In the genomic region with DNA sequence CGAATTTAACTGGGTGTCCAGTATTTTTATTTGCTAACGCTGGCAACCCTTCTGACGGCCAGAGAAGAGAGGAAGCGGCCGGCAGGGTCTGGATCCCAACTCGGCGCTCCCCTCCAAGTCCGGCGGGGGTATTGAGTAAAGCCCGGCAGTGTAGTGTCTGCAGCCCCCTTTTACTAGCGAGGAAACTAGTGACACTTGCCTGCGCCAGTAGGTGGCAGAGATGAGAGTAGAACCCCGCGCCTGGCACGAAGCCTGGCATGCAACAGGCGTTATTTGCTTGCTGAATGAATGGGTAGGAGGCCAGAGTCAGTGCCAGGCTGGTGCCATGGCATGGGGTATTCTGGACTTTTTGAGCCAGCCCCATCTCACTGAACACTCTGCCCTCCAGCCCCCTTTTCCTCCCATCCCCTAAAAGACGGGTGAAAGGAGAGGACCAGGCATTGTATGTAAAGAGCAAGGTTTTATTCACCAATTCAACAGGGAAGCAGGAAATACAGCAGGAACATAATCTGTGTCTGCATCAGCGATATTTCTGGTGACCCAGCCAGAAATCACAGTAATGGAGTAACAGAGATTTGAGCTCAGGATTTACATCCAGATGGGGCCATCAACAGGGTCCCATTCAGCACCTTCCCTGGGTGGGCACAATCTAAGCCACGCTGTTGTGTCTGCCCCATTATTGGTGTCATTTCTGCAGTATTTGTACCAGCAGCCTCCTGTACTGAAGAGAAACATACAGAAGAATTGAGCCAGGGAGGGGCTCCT, we compare ENCODE assay signal across 8 cellular contexts. TPM values are rescaled to one million over a fixed set of nuclear protein-coding genes. Genes with fewer than 3 reads are reported as not detected.
DNase-seq lines count a peak whose midpoint lies in the region; ATAC-seq and TF ChIP-seq lines count a peak whose summit lies in the region.

No MANE protein-coding gene starts in this region.

- TF ChIP-seq POLR2A in tibial nerve (IDR thresholded peaks at IDR 0.05) = no peak

- 5% methylated on average over 19 of the region's 19 CpGs for WGBS in tibial nerve, 2 donors

- peak overlapping the region; percentile 77 for H3K4me2 ChIP-seq in parathyroid adenoma (ENCODE audit: low read length)

- TF ChIP-seq CTCF in BE2C (IDR thresholded peaks at IDR 0.05; ENCODE audit: low read depth, low read length) (peak; percentile 76), parathyroid adenoma (IDR thresholded peaks at IDR 0.05) (peak; percentile 43), tibial nerve (IDR thresholded peaks at IDR 0.05) (peak; percentile 65 to 72 (median 69))

- peaks cover 9% of the 10 kb centered on the region for H3K4me1 ChIP-seq in BE2C
- peaks cover 6% of the 10 kb centered on the region for H3K4me1 ChIP-seq in parathyroid adenoma
- peaks cover 0 to 64% (median 17%) of the 10 kb centered on the region in 4 donors for H3K4me1 ChIP-seq in tibial nerve

- H3K27me3 Mint-ChIP-seq in activated naive CD8-positive, alpha-beta T cell treated with anti-CD3 and anti-CD28 coated beads, Interleukin-2, amount 50 U/mL, for 24 hours = no peaks in the 10 kb centered on the region

- no peak for TF ChIP-seq EP300 in tibial nerve (IDR thresholded peaks at IDR 0.05)

- DNase-seq in BE2C (peak; percentile 89), NCI-H1105 (lab: John Stamatoyannopoulos, UW) (peak; percentile 65), SW480 (ENCODE audit: low spot score) (peak; percentile 87), cardiac septum (ENCODE audit: low spot score) (peak; percentile 89), tibial nerve (ENCODE audit: low spot score in 2 of 2) (peak; percentile 58 to 71)
- DNase-seq in activated naive CD8-positive, alpha-beta T cell treated with anti-CD3 and anti-CD28 coated beads, Interleukin-2, amount 50 U/mL, for 24 hours = peak; percentile 79

- H3K4me3 Mint-ChIP-seq in activated naive CD8-positive, alpha-beta T cell treated with anti-CD3 and anti-CD28 coated beads, Interleukin-2, amount 50 U/mL, for 24 hours = peak overlapping the region; percentile 95

- H3K9me3 ChIP-seq in BE2C (no peaks in the 10 kb centered on the region), parathyroid adenoma (ENCODE audit: control insufficient read depth, low read length) (no peaks in the 10 kb centered on the region), tibial nerve (no peaks in the 10 kb centered on the region)

- no peaks in the 10 kb centered on the region for H3K27me3 ChIP-seq in BE2C
- H3K27me3 ChIP-seq in parathyroid adenoma (ENCODE audit: control insufficient read depth, insufficient read depth, low read length) = no peaks in the 10 kb centered on the region
- no peaks in the 10 kb centered on the region for H3K27me3 ChIP-seq in tibial nerve

- H3K27ac ChIP-seq in parathyroid adenoma (peak overlapping the region; percentile 77), tibial nerve (peak overlapping the region; percentile 69 to 92 (median 82))

- peaks cover 55% of the 10 kb centered on the region for H3K4me1 Mint-ChIP-seq in activated naive CD8-positive, alpha-beta T cell treated with anti-CD3 and anti-CD28 coated beads, Interleukin-2, amount 50 U/mL, for 24 hours

- ATAC-seq in GM21447 (IDR thresholded peaks at IDR 0.05; ENCODE audit: unreplicated experiment) = peak; percentile 45
- peak; percentile 60 for ATAC-seq in activated naive CD8-positive, alpha-beta T cell treated with anti-CD3 and anti-CD28 coated beads, Interleukin-2, amount 50 U/mL, for 24 hours

- H3K4me3 ChIP-seq in BE2C (ENCODE audit: low read depth, low read length) (peak overlapping the region; percentile 99), parathyroid adenoma (ENCODE audit: low read depth, low read length) (peak overlapping the region; percentile 87), tibial nerve (peak overlapping the region; percentile 64 to 81 (median 77))

- peaks cover 13% of the 10 kb centered on the region for H3K36me3 Mint-ChIP-seq in activated naive CD8-positive, alpha-beta T cell treated with anti-CD3 and anti-CD28 coated beads, Interleukin-2, amount 50 U/mL, for 24 hours (ENCODE audit: low read depth)

- intact Hi-C loops in cardiac septum (cut with DNase I) = loop anchor here (2.0 to 10.0 kb wide), 7 partner anchors 20 to 272 kb away; a partner anchor contains a TSS

- H3K27ac Mint-ChIP-seq in activated naive CD8-positive, alpha-beta T cell treated with anti-CD3 and anti-CD28 coated beads, Interleukin-2, amount 50 U/mL, for 24 hours = peak overlapping the region; percentile 95

- H2AFZ ChIP-seq in parathyroid adenoma = peak overlapping the region; percentile 85

- peaks cover 4% of the 10 kb centered on the region for H3K79me2 ChIP-seq in parathyroid adenoma

- no peaks in the 10 kb centered on the region for H3K9me3 Mint-ChIP-seq in activated naive CD8-positive, alpha-beta T cell treated with anti-CD3 and anti-CD28 coated beads, Interleukin-2, amount 50 U/mL, for 24 hours

- no peak overlapping the region for H3K9ac ChIP-seq in parathyroid adenoma

- H3K36me3 ChIP-seq in BE2C (peaks cover 26% of the 10 kb centered on the region), parathyroid adenoma (ENCODE audit: control insufficient read depth, insufficient read depth, low read length) (no peaks in the 10 kb centered on the region), tibial nerve (peaks cover 0 to 27% (median 0%) of the 10 kb centered on the region in 3 donors)

RNA-seq across cellular contexts. Expression of a gene that starts 0.8 kb away (rescaled TPM):
- polyA plus RNA-seq in BE2C (2012; ENCODE audit: insufficient read depth, insufficient read length, low read depth) = 37.9 TPM
- total RNA-seq in cardiac septum (15.2 TPM), tibial nerve (10 to 100 TPM; 19.7 to 40.2 (median 32.3) TPM)

RNA-seq across cellular contexts. Expression of a gene that starts 3.1 kb away (rescaled TPM):
- polyA plus RNA-seq in BE2C (2012; ENCODE audit: insufficient read depth, insufficient read length, low read depth) = 6.4 TPM
- total RNA-seq in cardiac septum = 2.6 TPM
- total RNA-seq in tibial nerve = 100 to 1,000 TPM in 1 of 4 donors, 10 to 100 TPM in 3; 27.3 to 157 (median 68.0) TPM

RNA-seq across cellular contexts. Expression of a gene that starts 54.1 kb away (rescaled TPM):
- polyA plus RNA-seq in BE2C (2012; ENCODE audit: insufficient read depth, insufficient read length, low read depth) = 24.2 TPM
- 4.6 TPM for total RNA-seq in cardiac septum
- total RNA-seq in tibial nerve = 1 to 10 TPM; 4.1 to 7.2 (median 5.2) TPM

Comparison
In these comparisons a context has a peak if more than half of its experiments do, and no peak if none do; other contexts are left out.
1. Peak in every context shown above with its lines: DNase-seq, ATAC-seq, H3K4me3 ChIP-seq and H3K27ac ChIP-seq.